12 cellular contexts compared by ENCODE assay signal in the genomic region with DNA sequence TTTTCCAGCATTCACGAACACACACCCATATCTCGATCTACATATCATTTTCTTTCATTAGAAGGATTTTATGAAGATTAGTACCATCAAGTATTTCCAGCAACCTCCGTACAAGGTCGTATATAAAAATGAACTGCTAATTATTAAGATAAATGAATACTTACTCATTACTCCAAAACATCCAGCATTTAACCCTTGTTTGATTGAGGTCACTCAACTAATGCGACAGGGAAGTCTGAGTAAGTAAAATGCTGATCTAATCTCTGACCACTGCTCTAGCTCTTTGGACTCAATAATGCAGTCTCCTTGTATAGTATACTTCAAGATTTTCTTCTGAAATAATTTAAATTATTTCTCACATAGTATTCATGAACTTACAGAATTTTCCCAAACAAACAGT. TPM values are rescaled to one million over a fixed set of nuclear protein-coding genes. Genes with fewer than 3 reads are reported as not detected.
DNase-seq lines count a peak whose midpoint lies in the region; ATAC-seq, FAIRE-seq and TF ChIP-seq lines count a peak whose summit lies in the region.
"Had no signal": no experiment of that assay in that cellular context is flagged by ENCODE, and none has a peak within 500 bp of the region (broad histone marks: within the 10 kb centered on the region; RNA-seq: fewer than 3 reads in every experiment).

No MANE protein-coding gene starts in this region.

- peak overlapping the region; percentile 31 for H3K27ac Mint-ChIP-seq in osteocyte (ENCODE audit: unreplicated experiment)
- no peak overlapping the region for H3K27ac Mint-ChIP-seq in stimulated activated naive B cell treated with anti-CD40 and anti-IgM and Interleukin-4, amounts not matched to agents 10 μg/mL and 1 μg/mL and 100 μg/mL, for 72 hours

- CTCF ChIA-PET in SK-N-SH (lab: Yijun Ruan, JAX), result no interaction called here

- H3K36me3 ChIP-seq in SK-N-SH (replicated peaks in 1 of 2; ENCODE audit: control insufficient read depth in 1 of 2, insufficient read depth in 2 of 2, low read length in 1 of 2), result no peaks in the 10 kb centered on the region
- peaks cover 22% of the 10 kb centered on the region for H3K36me3 ChIP-seq in OCI-LY3 (replicated peaks; ENCODE audit: low read depth, low read length)
- peaks cover 18% of the 10 kb centered on the region for H3K36me3 ChIP-seq in left ventricle myocardium inferior
- H3K36me3 ChIP-seq: adrenal gland had no signal

- H3K36me3 Mint-ChIP-seq in osteocyte (ENCODE audit: unreplicated experiment), result no peaks in the 10 kb centered on the region
- peaks cover 12 to 14% of the 10 kb centered on the region in 2 donors for H3K36me3 Mint-ChIP-seq in stimulated activated naive B cell treated with anti-CD40 and anti-IgM and Interleukin-4, amounts not matched to agents 10 μg/mL and 1 μg/mL and 100 μg/mL, for 72 hours

- TF ChIP-seq CTCF in SK-N-SH (IDR thresholded peaks at IDR 0.05) (no peak), OCI-LY3 (IDR thresholded peaks at IDR 0.05; ENCODE audit: low read depth, low read length) (no peak), osteocyte (IDR thresholded peaks at IDR 0.05) (no peak), left ventricle myocardium inferior (IDR thresholded peaks at IDR 0.05; ENCODE audit: borderline replicate concordance) (no peak)

- H2AFZ ChIP-seq in SK-N-SH (ENCODE audit: low read depth) (no peak overlapping the region), OCI-LY3 (ENCODE audit: low read depth, low read length) (no peak overlapping the region)

- TF ChIP-seq EP300 in SK-N-SH (IDR thresholded peaks at IDR 0.05; ENCODE audit: borderline replicate concordance in 1 of 2, low read depth in 1 of 2, low read length in 1 of 2), result no peak

- DNase-seq in SK-N-SH, result no peak
- peak; percentile 4 for DNase-seq in dermis blood vessel endothelial cell
- DNase-seq in osteocyte (ENCODE audit: extremely low spot score, unreplicated experiment), result no peak
- DNase-seq in frontal cortex (ENCODE audit: low spot score in 2 of 2), result no peak
- DNase-seq in stimulated activated naive B cell treated with anti-CD40 and anti-IgM and Interleukin-4, amounts not matched to agents 10 μg/mL and 1 μg/mL and 100 μg/mL, for 72 hours, result no peak
- no peak for DNase-seq in left ventricle myocardium inferior
- DNase-seq: adrenal gland, NCI-H2227 treated with DMSO at 0.1 percent for 48 hours had no signal

- no peaks in the 10 kb centered on the region for H3K27me3 ChIP-seq in SK-N-SH (ENCODE audit: insufficient read depth)
- no peaks in the 10 kb centered on the region for H3K27me3 ChIP-seq in OCI-LY3 (ENCODE audit: low read depth, low read length)
- no peaks in the 10 kb centered on the region for H3K27me3 ChIP-seq in left ventricle myocardium inferior (ENCODE audit: low read depth)
- H3K27me3 ChIP-seq: adrenal gland, tibial nerve had no signal

- H3K79me2 ChIP-seq in SK-N-SH (ENCODE audit: insufficient read depth), result no peaks in the 10 kb centered on the region
- peaks cover 15% of the 10 kb centered on the region for H3K79me2 ChIP-seq in OCI-LY3 (ENCODE audit: low read length)

- H3K9me3 Mint-ChIP-seq in osteocyte (ENCODE audit: unreplicated experiment), result no peaks in the 10 kb centered on the region
- no peaks in the 10 kb centered on the region for H3K9me3 Mint-ChIP-seq in stimulated activated naive B cell treated with anti-CD40 and anti-IgM and Interleukin-4, amounts not matched to agents 10 μg/mL and 1 μg/mL and 100 μg/mL, for 72 hours

- H3K27ac ChIP-seq in SK-N-SH (ENCODE audit: low read depth in 2 of 2, low read length in 1 of 2) (no peak overlapping the region), OCI-LY3 (ENCODE audit: low read length) (no peak overlapping the region), left ventricle myocardium inferior (replicated peaks) (no peak overlapping the region)
- H3K27ac ChIP-seq: 22Rv1 had no signal

- no peak overlapping the region for H3K4me3 ChIP-seq in SK-N-SH (ENCODE audit: low read depth in 2 of 2, low read length in 1 of 2)
- H3K4me3 ChIP-seq in OCI-LY3 (ENCODE audit: low read length), result peak overlapping the region; percentile 97; the same call in 1 of the 2 replicates
- no peak overlapping the region for H3K4me3 ChIP-seq in left ventricle myocardium inferior

- no peaks in the 10 kb centered on the region for H3K9me2 ChIP-seq in SK-N-SH

- WGBS in SK-N-SH (ENCODE audit: low lambda C conversion rate), result 52% methylated on average over 5 of the region's 5 CpGs

- H3K9me3 ChIP-seq in SK-N-SH (no peaks in the 10 kb centered on the region), OCI-LY3 (ENCODE audit: insufficient read depth, low read length) (no peaks in the 10 kb centered on the region), left ventricle myocardium inferior (replicated peaks) (no peaks in the 10 kb centered on the region)
- H3K9me3 ChIP-seq: adrenal gland had no signal

- intact Hi-C loops in left ventricle myocardium inferior (cut with micrococcal nuclease), result no loop called here

- H3K4me1 ChIP-seq in SK-N-SH (ENCODE audit: control insufficient read depth in 1 of 2, insufficient read depth in 2 of 2, low read depth in 1 of 2, low read length in 1 of 2) (peaks cover 0 to 4% of the 10 kb centered on the region in 2 experiments; a peak in 2 of 4 replicates), OCI-LY3 (ENCODE audit: low read length) (peaks cover 14% of the 10 kb centered on the region; the same call in 1 of the 2 replicates), left ventricle myocardium inferior (peaks cover 31% of the 10 kb centered on the region)

- H4K20me1 ChIP-seq in SK-N-SH (ENCODE audit: insufficient read depth) (no peaks in the 10 kb centered on the region), OCI-LY3 (ENCODE audit: insufficient read depth, low read length) (no peaks in the 10 kb centered on the region)

- ATAC-seq in SK-N-SH treated with all-trans-retinoic acid at 6 μM for 48 hours, result no peak
- no peak for ATAC-seq in stimulated activated naive B cell treated with anti-CD40 and anti-IgM and Interleukin-4, amounts not matched to agents 10 μg/mL and 1 μg/mL and 100 μg/mL, for 72 hours (replicated peaks)

- no peak for FAIRE-seq in frontal cortex (lab: Jason Lieb, UNC)

- no peaks in the 10 kb centered on the region for H3K27me3 Mint-ChIP-seq in osteocyte (ENCODE audit: unreplicated experiment)
- no peaks in the 10 kb centered on the region for H3K27me3 Mint-ChIP-seq in stimulated activated naive B cell treated with anti-CD40 and anti-IgM and Interleukin-4, amounts not matched to agents 10 μg/mL and 1 μg/mL and 100 μg/mL, for 72 hours

- peaks cover 13% of the 10 kb centered on the region for H3F3A ChIP-seq in SK-N-SH (replicated peaks; ENCODE audit: insufficient read depth)

- peaks cover 20% of the 10 kb centered on the region for H3K4me1 Mint-ChIP-seq in osteocyte (ENCODE audit: unreplicated experiment)
- H3K4me1 Mint-ChIP-seq in stimulated activated naive B cell treated with anti-CD40 and anti-IgM and Interleukin-4, amounts not matched to agents 10 μg/mL and 1 μg/mL and 100 μg/mL, for 72 hours, result peaks cover 3 to 18% of the 10 kb centered on the region in 2 donors

- POLR2A ChIA-PET in SK-N-SH (lab: Yijun Ruan, JAX), result no interaction called here

- H3K4me3 Mint-ChIP-seq in osteocyte (ENCODE audit: unreplicated experiment), result peak overlapping the region; percentile 52
- H3K4me3 Mint-ChIP-seq in stimulated activated naive B cell treated with anti-CD40 and anti-IgM and Interleukin-4, amounts not matched to agents 10 μg/mL and 1 μg/mL and 100 μg/mL, for 72 hours, result no peak overlapping the region

- H3K4me2 ChIP-seq in SK-N-SH (peak overlapping the region; percentile 75; the same call in 1 of the 2 replicates), OCI-LY3 (ENCODE audit: low read length) (peak overlapping the region; percentile 19; the same call in 1 of the 2 replicates)

- H3K9ac ChIP-seq in SK-N-SH (no peak overlapping the region), OCI-LY3 (ENCODE audit: low read length) (no peak overlapping the region)

- no peak for TF ChIP-seq RAD21 in SK-N-SH (IDR thresholded peaks at IDR 0.05; ENCODE audit: low read length)

TF ChIP-seq in SK-N-SH, 30 proteins besides CTCF, POLR2A, EP300 and RAD21:
- no peak for TF ChIP-seq TAF1 (IDR thresholded peaks at IDR 0.05; ENCODE audit: borderline replicate concordance, low read depth, low read length)
- TF ChIP-seq RFX5 (IDR thresholded peaks at IDR 0.05; ENCODE audit: low read length), result no peak

TF ChIP-seq in SK-N-SH treated with all-trans-retinoic acid at 6 μM for 48 hours, 23 proteins besides CTCF, POLR2A, EP300 and RAD21 (continues in another document):
- TF ChIP-seq SNAI2 (CRISPR knock-in tag; IDR thresholded peaks at IDR 0.05) (no peak), ZNF565 (CRISPR knock-in tag; conservative IDR thresholded peaks at IDR 0.05; ENCODE audit: low read depth) (no peak), ZFP3 (CRISPR knock-in tag; IDR thresholded peaks at IDR 0.05) (no peak)

RNA-seq across cellular contexts. Expression of gene ABHD3, which starts 2.0 kb away (rescaled TPM):
- 4.3 and 5.4 TPM in 2 replicates for polyA plus RNA-seq in SK-N-SH (2012; rRNA removed)
- polyA plus RNA-seq in SK-N-SH (2012; cell fraction: cytosol; rRNA removed), result 3.7 and 4.1 TPM in 2 replicates
- polyA plus RNA-seq in SK-N-SH (2012; cell fraction: nucleus; rRNA removed), result 10.9 and 17.4 TPM in 2 replicates
- total RNA-seq in dermis blood vessel endothelial cell (6.9 and 7.0 TPM in 2 replicates), osteocyte (8.8 and 10.0 TPM in 2 replicates), frontal cortex (7.7 TPM), left ventricle myocardium inferior (3.7 TPM)

RNA-seq across cellular contexts. Expression of gene MIB1, which starts 38.0 kb away (rescaled TPM):
- 5.0 and 6.5 TPM in 2 replicates for polyA plus RNA-seq in SK-N-SH (2012; rRNA removed)
- polyA plus RNA-seq in SK-N-SH (2012; cell fraction: cytosol; rRNA removed), result 8.2 and 8.4 TPM in 2 replicates
- polyA plus RNA-seq in SK-N-SH (2012; cell fraction: nucleus; rRNA removed), result 3.6 and 9.1 TPM in 2 replicates
- total RNA-seq in dermis blood vessel endothelial cell, result 73.2 and 76.7 TPM in 2 replicates
- 63.8 and 66.4 TPM in 2 replicates for total RNA-seq in osteocyte
- total RNA-seq in frontal cortex, result 88.9 TPM
- 19.5 TPM for total RNA-seq in left ventricle myocardium inferior
